Comparison of ENCODE assay signal across 1 cellular context in the genomic region with DNA sequence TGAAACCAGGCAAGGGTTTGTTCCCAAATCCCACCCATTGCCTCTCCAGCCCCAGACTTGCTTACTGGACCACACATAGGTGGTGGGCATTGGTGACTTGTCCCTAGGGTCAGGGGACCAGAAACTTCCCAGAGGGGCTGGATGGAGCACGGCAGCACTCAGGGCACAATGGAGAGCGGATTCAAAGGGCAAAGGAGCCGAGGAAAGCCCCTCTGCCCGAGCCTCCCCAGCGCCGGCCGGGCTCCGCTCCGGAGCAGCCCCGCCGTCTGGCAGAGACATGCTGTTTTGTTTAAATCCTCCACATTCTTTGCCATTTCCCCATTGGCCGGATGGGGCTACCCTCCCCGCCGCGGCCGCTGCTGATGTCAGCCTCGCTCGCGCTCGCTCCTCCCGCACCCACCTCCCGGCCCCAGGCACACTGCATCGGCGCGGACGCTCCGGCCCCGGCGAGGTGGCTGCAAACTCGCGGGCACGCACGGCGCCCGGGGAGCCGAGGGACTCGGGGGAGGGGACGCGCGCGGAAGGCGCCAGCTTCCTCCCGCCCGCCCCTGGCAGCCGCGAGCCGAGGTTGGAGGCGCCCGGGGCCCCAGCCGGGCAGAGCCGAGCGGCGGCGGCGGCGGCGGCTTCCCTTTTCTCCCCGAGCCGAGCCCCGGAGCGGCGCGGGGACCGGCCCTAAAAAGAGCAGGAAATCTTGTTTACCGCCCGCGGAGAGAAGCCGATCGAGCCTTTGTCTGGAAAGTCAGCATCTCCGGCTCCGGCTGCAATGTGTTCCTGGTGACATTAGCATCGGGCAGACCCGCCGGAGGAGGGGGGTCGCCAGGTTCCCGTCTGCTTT.
TF ChIP-seq lines count a peak whose summit lies in the region.

PITPNC1 (plus strand) TSS at position 390 of the 835 bp plus-strand sequence.

TF ChIP-seq in K562, 482 proteins besides CTCF, POLR2A, EP300 and RAD21 (continued from another document):
- peak; percentile 15; the same call in 1 of the 2 replicates for TF ChIP-seq ARID4B (CRISPR knock-in tag; IDR thresholded peaks at IDR 0.05)
- TF ChIP-seq, protein P1, sequence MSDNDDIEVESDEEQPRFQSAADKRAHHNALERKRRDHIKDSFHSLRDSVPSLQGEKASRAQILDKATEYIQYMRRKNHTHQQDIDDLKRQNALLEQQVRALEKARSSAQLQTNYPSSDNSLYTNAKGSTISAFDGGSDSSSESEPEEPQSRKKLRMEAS (CRISPR knock-in tag; IDR thresholded peaks at IDR 0.05) = peak; percentile 26; the same call in 1 of the 2 replicates
- no peak for TF ChIP-seq ZNF174 (CRISPR knock-in tag; IDR thresholded peaks at IDR 0.05)
- no peak for TF ChIP-seq GTF2A2 (tag; IDR thresholded peaks at IDR 0.05)
- peak; percentile 38; the same call in 1 of the 2 replicates for TF ChIP-seq MTA3 (IDR thresholded peaks at IDR 0.05; ENCODE audit: borderline replicate concordance)
- no peak for TF ChIP-seq ZNF232 (CRISPR knock-in tag; IDR thresholded peaks at IDR 0.05)
- TF ChIP-seq NELFE (IDR thresholded peaks at IDR 0.05; ENCODE audit: insufficient read depth, insufficient read length) = no peak
- no peak for TF ChIP-seq BDP1 (IDR thresholded peaks at IDR 0.05; ENCODE audit: insufficient read depth, insufficient read length)
- TF ChIP-seq TAF1 (IDR thresholded peaks at IDR 0.05; ENCODE audit: control insufficient read depth, extremely low read depth, insufficient read depth, low read length, severe bottlenecking) = peak; percentile 12
- TF ChIP-seq POLR2AphosphoS5 (IDR thresholded peaks at IDR 0.05; ENCODE audit: control insufficient read depth, insufficient read depth, low read depth, low read length) = no peak
- TF ChIP-seq, protein P2, sequence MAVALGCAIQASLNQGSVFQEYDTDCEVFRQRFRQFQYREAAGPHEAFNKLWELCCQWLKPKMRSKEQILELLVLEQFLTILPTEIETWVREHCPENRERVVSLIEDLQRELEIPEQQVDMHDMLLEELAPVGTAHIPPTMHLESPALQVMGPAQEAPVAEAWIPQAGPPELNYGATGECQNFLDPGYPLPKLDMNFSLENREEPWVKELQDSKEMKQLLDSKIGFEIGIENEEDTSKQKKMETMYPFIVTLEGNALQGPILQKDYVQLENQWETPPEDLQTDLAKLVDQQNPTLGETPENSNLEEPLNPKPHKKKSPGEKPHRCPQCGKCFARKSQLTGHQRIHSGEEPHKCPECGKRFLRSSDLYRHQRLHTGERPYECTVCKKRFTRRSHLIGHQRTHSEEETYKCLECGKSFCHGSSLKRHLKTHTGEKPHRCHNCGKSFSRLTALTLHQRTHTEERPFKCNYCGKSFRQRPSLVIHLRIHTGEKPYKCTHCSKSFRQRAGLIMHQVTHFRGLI (CRISPR knock-in tag; IDR thresholded peaks at IDR 0.05) = no peak
- peak; percentile 71 for TF ChIP-seq ZNF263 (CRISPR knock-in tag; IDR thresholded peaks at IDR 0.05; ENCODE audit: borderline replicate concordance)
- no peak for TF ChIP-seq TBL1XR1 (IDR thresholded peaks at IDR 0.05; ENCODE audit: low read length in 2 of 2)
- no peak for TF ChIP-seq ZNF589 (CRISPR knock-in tag; IDR thresholded peaks at IDR 0.05; ENCODE audit: low read depth)
- peak; percentile 35 to 56; a peak in 2 of 4 replicates for TF ChIP-seq MAZ (CRISPR knock-in tag; conservative IDR thresholded peaks at IDR 0.05 in 1 of 2, IDR thresholded peaks at IDR 0.05 in 1 of 2)
- no peak for TF ChIP-seq SMARCA4 (IDR thresholded peaks at IDR 0.05)
- TF ChIP-seq, protein P3, sequence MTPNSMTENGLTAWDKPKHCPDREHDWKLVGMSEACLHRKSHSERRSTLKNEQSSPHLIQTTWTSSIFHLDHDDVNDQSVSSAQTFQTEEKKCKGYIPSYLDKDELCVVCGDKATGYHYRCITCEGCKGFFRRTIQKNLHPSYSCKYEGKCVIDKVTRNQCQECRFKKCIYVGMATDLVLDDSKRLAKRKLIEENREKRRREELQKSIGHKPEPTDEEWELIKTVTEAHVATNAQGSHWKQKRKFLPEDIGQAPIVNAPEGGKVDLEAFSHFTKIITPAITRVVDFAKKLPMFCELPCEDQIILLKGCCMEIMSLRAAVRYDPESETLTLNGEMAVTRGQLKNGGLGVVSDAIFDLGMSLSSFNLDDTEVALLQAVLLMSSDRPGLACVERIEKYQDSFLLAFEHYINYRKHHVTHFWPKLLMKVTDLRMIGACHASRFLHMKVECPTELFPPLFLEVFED (CRISPR knock-in tag; conservative IDR thresholded peaks at IDR 0.05) = no peak
- TF ChIP-seq CREM (IDR thresholded peaks at IDR 0.05; ENCODE audit: low read depth) = peak; percentile 43; the same call in 1 of the 2 replicates
- TF ChIP-seq, protein P4, sequence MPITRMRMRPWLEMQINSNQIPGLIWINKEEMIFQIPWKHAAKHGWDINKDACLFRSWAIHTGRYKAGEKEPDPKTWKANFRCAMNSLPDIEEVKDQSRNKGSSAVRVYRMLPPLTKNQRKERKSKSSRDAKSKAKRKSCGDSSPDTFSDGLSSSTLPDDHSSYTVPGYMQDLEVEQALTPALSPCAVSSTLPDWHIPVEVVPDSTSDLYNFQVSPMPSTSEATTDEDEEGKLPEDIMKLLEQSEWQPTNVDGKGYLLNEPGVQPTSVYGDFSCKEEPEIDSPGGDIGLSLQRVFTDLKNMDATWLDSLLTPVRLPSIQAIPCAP (CRISPR knock-in tag; IDR thresholded peaks at IDR 0.05; ENCODE audit: borderline replicate concordance) = no peak
- TF ChIP-seq, protein P5, sequence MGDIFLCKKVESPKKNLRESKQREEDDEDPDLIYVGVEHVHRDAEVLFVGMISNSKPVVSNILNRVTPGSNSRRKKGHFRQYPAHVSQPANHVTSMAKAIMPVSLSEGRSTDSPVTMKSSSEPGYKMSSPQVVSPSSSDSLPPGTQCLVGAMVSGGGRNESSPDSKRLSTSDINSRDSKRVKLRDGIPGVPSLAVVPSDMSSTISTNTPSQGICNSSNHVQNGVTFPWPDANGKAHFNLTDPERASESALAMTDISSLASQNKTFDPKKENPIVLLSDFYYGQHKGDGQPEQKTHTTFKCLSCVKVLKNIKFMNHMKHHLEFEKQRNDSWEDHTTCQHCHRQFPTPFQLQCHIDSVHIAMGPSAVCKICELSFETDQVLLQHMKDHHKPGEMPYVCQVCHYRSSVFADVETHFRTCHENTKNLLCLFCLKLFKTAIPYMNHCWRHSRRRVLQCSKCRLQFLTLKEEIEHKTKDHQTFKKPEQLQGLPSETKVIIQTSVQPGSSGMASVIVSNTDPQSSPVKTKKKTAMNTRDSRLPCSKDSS (IDR thresholded peaks at IDR 0.05; ENCODE audit: low read depth, partially characterized antibody) = no peak
- TF ChIP-seq ZNF239 (CRISPR knock-in tag; IDR thresholded peaks at IDR 0.05) = no peak
- no peak for TF ChIP-seq MITF (IDR thresholded peaks at IDR 0.05)
- peak; percentile 66 for TF ChIP-seq RB1 (IDR thresholded peaks at IDR 0.05; ENCODE audit: low read depth)
- TF ChIP-seq PRDM10 (IDR thresholded peaks at IDR 0.05; ENCODE audit: partially characterized antibody) = no peak
- TF ChIP-seq SIX5 (IDR thresholded peaks at IDR 0.05; ENCODE audit: borderline replicate concordance in 1 of 2, insufficient read depth in 1 of 2, low read depth in 1 of 2, low read length in 2 of 2) = no peak
- TF ChIP-seq ZNF583 (CRISPR knock-in tag; IDR thresholded peaks at IDR 0.05) = no peak
- TF ChIP-seq TEAD4 (IDR thresholded peaks at IDR 0.05; ENCODE audit: low read length) = no peak
- TF ChIP-seq TEAD4 (CRISPR knock-in tag; IDR thresholded peaks at IDR 0.05; ENCODE audit: borderline replicate concordance) = no peak
- peak in 1 of 3 experiments; percentile 16 for TF ChIP-seq YY1 (IDR thresholded peaks at IDR 0.05; ENCODE audit: borderline replicate concordance in 1 of 3, control insufficient read depth in 1 of 3, extremely low read depth in 1 of 3, insufficient read depth in 3 of 3, insufficient read length in 1 of 3, insufficient replicate concordance in 2 of 3, low read depth in 1 of 3, low read length in 2 of 3)
- no peak for TF ChIP-seq ZNF778 (CRISPR knock-in tag; IDR thresholded peaks at IDR 0.05)
- TF ChIP-seq PCBP1 (IDR thresholded peaks at IDR 0.05; ENCODE audit: low read depth, low read length, poor library complexity, severe bottlenecking) = peak; percentile 53
- no peak for TF ChIP-seq ZBTB9 (CRISPR knock-in tag; IDR thresholded peaks at IDR 0.05)
- TF ChIP-seq NR4A1 (CRISPR knock-in tag; IDR thresholded peaks at IDR 0.05) = no peak
- no peak for TF ChIP-seq NR4A1 (tag; IDR thresholded peaks at IDR 0.05)
- TF ChIP-seq CBFA2T2 (conservative IDR thresholded peaks at IDR 0.05) = no peak
- TF ChIP-seq ZNF224 (CRISPR knock-in tag; IDR thresholded peaks at IDR 0.05) = no peak
- no peak for TF ChIP-seq NCOA1 (IDR thresholded peaks at IDR 0.05; ENCODE audit: low read depth)
- TF ChIP-seq SRF (CRISPR knock-in tag; IDR thresholded peaks at IDR 0.05) = peak in 1 of 2 experiments; percentile 31; a peak in 1 of 4 replicates
- no peak for TF ChIP-seq HDAC6 (IDR thresholded peaks at IDR 0.05; ENCODE audit: low read depth, low read length)
- TF ChIP-seq, protein P6, sequence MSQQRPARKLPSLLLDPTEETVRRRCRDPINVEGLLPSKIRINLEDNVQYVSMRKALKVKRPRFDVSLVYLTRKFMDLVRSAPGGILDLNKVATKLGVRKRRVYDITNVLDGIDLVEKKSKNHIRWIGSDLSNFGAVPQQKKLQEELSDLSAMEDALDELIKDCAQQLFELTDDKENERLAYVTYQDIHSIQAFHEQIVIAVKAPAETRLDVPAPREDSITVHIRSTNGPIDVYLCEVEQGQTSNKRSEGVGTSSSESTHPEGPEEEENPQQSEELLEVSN (IDR thresholded peaks at IDR 0.05; ENCODE audit: borderline replicate concordance in 1 of 2, extremely low read depth in 1 of 2, insufficient read depth in 1 of 2, insufficient read length in 1 of 2, low read depth in 1 of 2, low read length in 1 of 2, poor library complexity in 1 of 2, severe bottlenecking in 1 of 2) = no peak
TF ChIP-seq in K562: peak in this region for 35.
